ENCODE assay signal across 22 cellular contexts in genomic region chr19:7762719-7763293, GRCh38. TPM values are rescaled to one million over a fixed set of nuclear protein-coding genes. Genes with fewer than 3 reads are reported as not detected.
"Had no signal": no experiment of that assay in that cellular context is flagged by ENCODE, and none has a peak within 500 bp of the region (broad histone marks: within the 10 kb centered on the region; RNA-seq: fewer than 3 reads in every experiment).

Gene CLEC4M (plus strand): TSS chr19:7763243. CDS start chr19:7763267, 24 bp downstream.

- H3K27ac Mint-ChIP-seq: activated naive CD4-positive, alpha-beta T cell treated with anti-CD3 and anti-CD28 coated beads for 36 hours; activated T-helper 17 cell treated with anti-CD3 and anti-CD28 coated beads, Interleukin-2, amount 50 U/mL, for 72 hours; brain; progenitor cell of endocrine pancreas; stimulated activated naive CD8-positive, alpha-beta T cell treated with anti-CD3 and anti-CD28 coated beads, Interleukin-15, Interleukin-2, amounts not matched to agents 100 ng/mL and 50 ng/mL, for 24 hours; T-helper 2 cell treated with Interferon-gamma antibody and Interleukin-4, amounts not matched to agents 5 μg/mL and 100 μg/mL, for 36 hours; type B pancreatic cell had no signal

- H3K4me3 Mint-ChIP-seq: activated naive CD4-positive, alpha-beta T cell treated with anti-CD3 and anti-CD28 coated beads for 36 hours; activated T-helper 17 cell treated with anti-CD3 and anti-CD28 coated beads, Interleukin-2, amount 50 U/mL, for 72 hours; brain; stimulated activated naive CD8-positive, alpha-beta T cell treated with anti-CD3 and anti-CD28 coated beads, Interleukin-15, Interleukin-2, amounts not matched to agents 100 ng/mL and 50 ng/mL, for 24 hours; T-helper 2 cell treated with Interferon-gamma antibody and Interleukin-4, amounts not matched to agents 5 μg/mL and 100 μg/mL, for 36 hours; type B pancreatic cell had no signal

- H3K36me3 Mint-ChIP-seq: type B pancreatic cell had no signal

- ATAC-seq: activated CD4-positive, CD25-positive, alpha-beta regulatory T cell treated with anti-CD3 and anti-CD28 coated beads, Interleukin-2, amount 50 U/mL, for 24 hours; activated T-helper 17 cell treated with anti-CD3 and anti-CD28 coated beads, Interleukin-2, amount 50 U/mL, for 72 hours; left colon had no signal

- H3K4me3 ChIP-seq: SK-N-MC had no signal

- H3K27ac ChIP-seq: SK-N-MC had no signal

- DNase-seq: activated CD4-positive, alpha-beta T cell treated with anti-CD3 and anti-CD28 coated beads, Interleukin-2, amount 50 U/mL, for 4 hours; activated naive CD4-positive, alpha-beta T cell treated with anti-CD3 and anti-CD28 coated beads for 36 hours; activated T-cell treated with anti-CD3 and anti-CD28 coated beads for 4 hours; caudate nucleus; erythroblast; foreskin melanocyte; glutamatergic neuron; hippocampal formation; islet precursor cell; left colon; midbrain; stimulated activated CD4-positive, alpha-beta T cell treated with anti-CD3 and anti-CD28 coated beads, Interleukin-12 subunit alpha, Interleukin-12 subunit beta, amount 100 ng/mL, for 4 hours; stimulated activated CD4-positive, alpha-beta T cell treated with anti-CD3 and anti-CD28 coated beads, Interleukin-1b, Interleukin-23, amount 100 ng/mL, for 48 hours had no signal

- H3K4me1 Mint-ChIP-seq: brain had no signal

RNA-seq across cellular contexts. Expression of gene CLEC4M, which starts in this region (rescaled TPM):
- total RNA-seq: activated naive CD4-positive, alpha-beta T cell treated with anti-CD3 and anti-CD28 coated beads for 36 hours; activated T-helper 17 cell treated with anti-CD3 and anti-CD28 coated beads, Interleukin-2, amount 50 U/mL, for 72 hours; left colon; osteoblast had no signal
